20 cellular contexts compared by ENCODE assay signal in the genomic region with DNA sequence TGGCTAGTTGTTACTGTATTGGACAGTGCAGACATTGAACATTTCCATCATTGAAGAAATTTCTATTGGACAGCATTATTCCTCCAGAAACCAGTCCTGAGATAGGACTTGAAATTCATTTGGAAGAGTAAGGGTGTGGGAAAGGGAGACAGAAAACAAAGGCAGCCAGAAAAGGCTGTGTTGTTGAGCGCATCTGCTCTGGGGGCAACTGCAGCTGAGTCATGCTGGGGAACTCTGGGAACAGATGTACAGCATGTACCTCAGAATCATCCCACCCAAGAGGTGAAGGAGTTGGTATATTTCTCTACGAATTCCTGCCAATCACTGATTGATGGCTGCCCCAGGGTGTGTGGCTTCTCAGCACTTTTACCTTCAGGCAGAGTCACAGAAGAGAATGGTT.
"Had no signal": no experiment of that assay in that cellular context is flagged by ENCODE, and none has a peak within 500 bp of the region (broad histone marks: within the 10 kb centered on the region; RNA-seq: fewer than 3 reads in every experiment).

No MANE protein-coding gene starts in this region.

- H3K9me3 Mint-ChIP-seq: activated naive CD4-positive, alpha-beta T cell treated with anti-CD3 and anti-CD28 coated beads, Interleukin-2, amount 50 U/mL, for 72 hours; stimulated activated memory B cell treated with anti-CD40 and anti-IgM and Interleukin-4, amounts not matched to agents 10 μg/mL and 1 μg/mL and 100 μg/mL, for 72 hours had no signal

- H3K4me3 ChIP-seq: breast epithelium, coronary artery, esophagus squamous epithelium, left lung, lung, pancreas, right lobe of liver, smooth muscle cell, stomach, thoracic aorta, upper lobe of right lung had no signal

- H3K36me3 ChIP-seq: breast epithelium, esophagus squamous epithelium, left lung, pancreas, right lobe of liver, stomach, thoracic aorta, upper lobe of right lung had no signal

- ATAC-seq: activated CD8-positive, alpha-beta T cell treated with anti-CD3 and anti-CD28 coated beads, Interleukin-2, amount 10 ng/mL, durations not matched to agents 7 days and 5 days; activated naive CD4-positive, alpha-beta T cell treated with anti-CD3 and anti-CD28 coated beads, Interleukin-2, amount 50 U/mL, for 72 hours; left lung; natural killer cell; pancreas; right lobe of liver; stimulated activated memory B cell treated with anti-CD40 and anti-IgM and Interleukin-4, amounts not matched to agents 10 μg/mL and 1 μg/mL and 100 μg/mL, for 72 hours; upper lobe of right lung had no signal

- H3K4me3 Mint-ChIP-seq: activated CD8-positive, alpha-beta T cell treated with anti-CD3 and anti-CD28 coated beads, Interleukin-2, amount 10 ng/mL, durations not matched to agents 7 days and 5 days; endodermal cell; natural killer cell; stimulated activated memory B cell treated with anti-CD40 and anti-IgM and Interleukin-4, amounts not matched to agents 10 μg/mL and 1 μg/mL and 100 μg/mL, for 72 hours had no signal

- H3K27me3 Mint-ChIP-seq: stimulated activated memory B cell treated with anti-CD40 and anti-IgM and Interleukin-4, amounts not matched to agents 10 μg/mL and 1 μg/mL and 100 μg/mL, for 72 hours had no signal

- H3K27ac Mint-ChIP-seq: activated CD8-positive, alpha-beta T cell treated with anti-CD3 and anti-CD28 coated beads, Interleukin-2, amount 10 ng/mL, durations not matched to agents 7 days and 5 days; activated naive CD4-positive, alpha-beta T cell treated with anti-CD3 and anti-CD28 coated beads, Interleukin-2, amount 50 U/mL, for 72 hours; endodermal cell; natural killer cell; stimulated activated memory B cell treated with anti-CD40 and anti-IgM and Interleukin-4, amounts not matched to agents 10 μg/mL and 1 μg/mL and 100 μg/mL, for 72 hours had no signal

- H3K27me3 ChIP-seq: esophagus squamous epithelium, left lung, pancreas, right lobe of liver, upper lobe of right lung had no signal

- FAIRE-seq: pancreas had no signal

- H3K4me2 ChIP-seq: smooth muscle cell had no signal

- H3K4me1 Mint-ChIP-seq: natural killer cell; stimulated activated memory B cell treated with anti-CD40 and anti-IgM and Interleukin-4, amounts not matched to agents 10 μg/mL and 1 μg/mL and 100 μg/mL, for 72 hours had no signal

- H3K27ac ChIP-seq: breast epithelium, coronary artery, esophagus squamous epithelium, left lung, pancreas, right lobe of liver, stomach, thoracic aorta, upper lobe of right lung had no signal

- DNase-seq: activated CD4-positive, alpha-beta T cell treated with anti-CD3 and anti-CD28 coated beads for 1 hour; activated CD4-positive, alpha-beta T cell treated with anti-CD3 and anti-CD28 coated beads, Interleukin-2, amount 50 U/mL, for 1 hour; activated CD8-positive, alpha-beta T cell treated with anti-CD3 and anti-CD28 coated beads, Interleukin-2, amount 10 ng/mL, durations not matched to agents 7 days and 5 days; endodermal cell; esophagus squamous epithelium; left lung; natural killer cell; pancreas; right lobe of liver; stimulated activated CD4-positive, alpha-beta T cell treated with anti-CD3 and anti-CD28 coated beads, Interleukin-15, amount 100 ng/mL, for 24 hours; stomach; T-helper 1 cell; upper lobe of right lung had no signal

- H3K4me1 ChIP-seq: breast epithelium, esophagus squamous epithelium, left lung, pancreas, right lobe of liver, stomach, upper lobe of right lung had no signal

- H3K9me3 ChIP-seq: breast epithelium, esophagus squamous epithelium, left lung, pancreas, right lobe of liver, stomach, thoracic aorta, upper lobe of right lung had no signal

- H3K36me3 Mint-ChIP-seq: activated naive CD4-positive, alpha-beta T cell treated with anti-CD3 and anti-CD28 coated beads, Interleukin-2, amount 50 U/mL, for 72 hours; natural killer cell; stimulated activated memory B cell treated with anti-CD40 and anti-IgM and Interleukin-4, amounts not matched to agents 10 μg/mL and 1 μg/mL and 100 μg/mL, for 72 hours had no signal
